8 cellular contexts compared by ENCODE assay signal in the genomic region with DNA sequence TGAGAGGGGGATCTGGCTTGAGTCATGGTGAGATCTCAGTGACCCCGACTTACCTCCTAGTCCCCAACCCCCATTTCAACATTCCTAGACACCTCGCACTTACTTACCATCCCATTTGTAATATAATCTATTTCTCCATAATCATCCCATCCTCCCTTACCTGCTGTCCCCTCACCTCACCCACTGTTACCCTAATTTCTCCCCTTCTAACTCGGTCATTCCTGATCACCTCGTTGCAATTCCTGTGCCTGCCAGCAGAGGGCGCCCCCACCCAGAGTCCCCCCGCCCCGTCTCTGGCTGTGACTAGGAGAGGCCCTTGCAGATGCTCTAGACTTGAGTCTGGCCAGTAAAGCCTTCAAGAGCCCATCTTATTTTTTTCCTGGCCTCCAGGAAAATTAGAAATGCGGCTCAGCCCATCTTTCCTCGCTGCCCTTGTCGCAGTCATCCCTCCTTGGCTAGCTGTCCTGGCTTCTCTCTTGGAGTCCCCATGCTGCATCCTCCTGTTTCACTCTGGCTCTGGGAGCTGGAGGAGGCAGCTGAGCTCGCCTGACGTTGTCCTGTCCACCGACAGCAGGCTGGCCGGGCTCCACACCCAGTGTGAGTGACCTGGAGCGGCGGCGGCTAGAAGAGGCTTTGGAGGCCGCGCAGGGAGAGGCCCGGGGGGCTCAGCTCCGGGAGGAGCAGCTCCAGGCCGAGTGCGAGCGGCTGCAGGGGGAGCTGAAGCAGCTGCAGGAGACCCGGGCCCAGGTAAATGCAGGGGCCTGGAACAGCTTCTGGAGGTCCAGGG. TPM values are rescaled to one million over a fixed set of nuclear protein-coding genes. Genes with fewer than 3 reads are reported as not detected.
DNase-seq lines count a peak whose midpoint lies in the region; ATAC-seq and TF ChIP-seq lines count a peak whose summit lies in the region.

No MANE protein-coding gene starts in this region.

- no peak overlapping the region for H2AFZ ChIP-seq in PC-9

- no peaks in the 10 kb centered on the region for H3K9me2 ChIP-seq in PC-9 (ENCODE audit: insufficient read depth)

- H3K4me3 ChIP-seq in BJ (ENCODE audit: low read depth, low read length) = no peak overlapping the region
- H3K4me3 ChIP-seq in HAP-1 = no peak overlapping the region
- no peak overlapping the region for H3K4me3 ChIP-seq in PC-9
- H3K4me3 ChIP-seq in fibroblast of pulmonary artery (replicated peaks; ENCODE audit: low read depth, low read length) = no peak overlapping the region

- H3K4me3 Mint-ChIP-seq in activated T-helper 1 cell treated with anti-CD3 and anti-CD28 coated beads, Interleukin-12 subunit alpha, Interleukin-12 subunit beta, Interleukin-2, Interleukin-4 antibody, amounts not matched to agents 30 ng/mL and 10 ng/mL and 1 ng/mL, durations not matched to agents 14 hours and 24 hours and 36 hours = no peak overlapping the region
- no peak overlapping the region for H3K4me3 Mint-ChIP-seq in type B pancreatic cell

- DNase-seq in BJ (ENCODE audit: low read depth) (no peak), HAP-1 (ENCODE audit: low spot score in 2 of 2) (peak; percentile 45 to 81), PC-9 (peak; percentile 42 to 61), fibroblast of pulmonary artery (ENCODE audit: low read depth) (peak; percentile 57), omental fat pad (ENCODE audit: low spot score) (peak; percentile 47), type B pancreatic cell (ENCODE audit: extremely low spot score, unreplicated experiment) (no peak)
- peak; percentile 64 for DNase-seq in activated T-helper 1 cell treated with anti-CD3 and anti-CD28 coated beads, Interleukin-12 subunit alpha, Interleukin-12 subunit beta, Interleukin-2, Interleukin-4 antibody, amounts not matched to agents 30 ng/mL and 10 ng/mL and 1 ng/mL, durations not matched to agents 14 hours and 24 hours and 36 hours (ENCODE audit: low spot score)

- no peak overlapping the region for H3K27ac ChIP-seq in PC-9

- peaks cover 6% of the 10 kb centered on the region for H3K4me1 ChIP-seq in HAP-1
- H3K4me1 ChIP-seq in PC-9 (replicated peaks; ENCODE audit: insufficient read depth) = no peaks in the 10 kb centered on the region

- H3K36me3 ChIP-seq in BJ (ENCODE audit: control insufficient read depth, insufficient read depth, low read length) (peaks cover 17% of the 10 kb centered on the region), HAP-1 (replicated peaks) (peaks cover 14% of the 10 kb centered on the region), PC-9 (ENCODE audit: low read depth) (no peaks in the 10 kb centered on the region)

- no peak overlapping the region for H3K4me2 ChIP-seq in PC-9

- intact Hi-C loops in PC-9 (cut with micrococcal nuclease; ENCODE audit: unreplicated experiment) = loop anchor here (1.0 to 2.0 kb wide), 2 partner anchors 44 to 91 kb away; no protein-coding TSS in a partner anchor
- intact Hi-C loops in activated T-helper 1 cell treated with anti-CD3 and anti-CD28 coated beads, Interleukin-12 subunit alpha, Interleukin-12 subunit beta, Interleukin-2, Interleukin-4 antibody, amounts not matched to agents 30 ng/mL and 10 ng/mL and 1 ng/mL, durations not matched to agents 14 hours and 24 hours and 36 hours (cut with micrococcal nuclease) = loop anchor here (1.0 to 5.0 kb wide), 7 partner anchors 22 to 103 kb away; a partner anchor contains a TSS

- TF ChIP-seq CTCF in BJ (IDR thresholded peaks at IDR 0.05; ENCODE audit: insufficient read depth, low read depth, low read length) = peak; percentile 97
- peak; percentile 100 for TF ChIP-seq CTCF in PC-9 (conservative IDR thresholded peaks at IDR 0.05)
- peak; percentile 83 for TF ChIP-seq CTCF in fibroblast of pulmonary artery (IDR thresholded peaks at IDR 0.05; ENCODE audit: low read length, missing control alignments)
- TF ChIP-seq CTCF in omental fat pad (IDR thresholded peaks at IDR 0.05) = peak in 1 of 3 donors; percentile 65
- peak; percentile 97 for TF ChIP-seq CTCF in type B pancreatic cell (conservative IDR thresholded peaks at IDR 0.05)

- H3F3A ChIP-seq in PC-9 (ENCODE audit: insufficient read depth, low read depth) = peaks cover 21% of the 10 kb centered on the region; the same call in 1 of the 2 replicates

- H3K9me3 ChIP-seq in HAP-1 = no peaks in the 10 kb centered on the region
- H3K9me3 ChIP-seq in PC-9 (ENCODE audit: insufficient read depth, low read depth) = no peaks in the 10 kb centered on the region

- H3K4me1 Mint-ChIP-seq in activated T-helper 1 cell treated with anti-CD3 and anti-CD28 coated beads, Interleukin-12 subunit alpha, Interleukin-12 subunit beta, Interleukin-2, Interleukin-4 antibody, amounts not matched to agents 30 ng/mL and 10 ng/mL and 1 ng/mL, durations not matched to agents 14 hours and 24 hours and 36 hours (ENCODE audit: low read depth) = peaks cover 68% of the 10 kb centered on the region
- peaks cover 4% of the 10 kb centered on the region for H3K4me1 Mint-ChIP-seq in type B pancreatic cell (ENCODE audit: unreplicated experiment)

- BruUV-seq in PC-9 (replicated peaks; lab: Mats Ljungman, UMichigan) = no TSS peak

- no peaks in the 10 kb centered on the region for H3K9me3 Mint-ChIP-seq in activated T-helper 1 cell treated with anti-CD3 and anti-CD28 coated beads, Interleukin-12 subunit alpha, Interleukin-12 subunit beta, Interleukin-2, Interleukin-4 antibody, amounts not matched to agents 30 ng/mL and 10 ng/mL and 1 ng/mL, durations not matched to agents 14 hours and 24 hours and 36 hours
- no peaks in the 10 kb centered on the region for H3K9me3 Mint-ChIP-seq in type B pancreatic cell

- no peak overlapping the region for H3K27ac Mint-ChIP-seq in activated T-helper 1 cell treated with anti-CD3 and anti-CD28 coated beads, Interleukin-12 subunit alpha, Interleukin-12 subunit beta, Interleukin-2, Interleukin-4 antibody, amounts not matched to agents 30 ng/mL and 10 ng/mL and 1 ng/mL, durations not matched to agents 14 hours and 24 hours and 36 hours
- peak overlapping the region; percentile 50 for H3K27ac Mint-ChIP-seq in type B pancreatic cell

- no peaks in the 10 kb centered on the region; the same call in 1 of the 2 replicates for H4K20me1 ChIP-seq in PC-9 (ENCODE audit: insufficient read depth)

- no peaks in the 10 kb centered on the region for H3K79me2 ChIP-seq in PC-9 (ENCODE audit: low read depth)

- POLR2A ChIA-PET in BJ (lab: Charles Lee) (no interaction called here), PC-9 (lab: Charles Lee; ENCODE audit: unreplicated experiment) (no interaction called here)

- in situ Hi-C loops in HAP-1 (cut with MboI; ENCODE audit: low sequenced_read_pairs) = no loop called here

- peaks cover 20% of the 10 kb centered on the region for H3K36me3 Mint-ChIP-seq in activated T-helper 1 cell treated with anti-CD3 and anti-CD28 coated beads, Interleukin-12 subunit alpha, Interleukin-12 subunit beta, Interleukin-2, Interleukin-4 antibody, amounts not matched to agents 30 ng/mL and 10 ng/mL and 1 ng/mL, durations not matched to agents 14 hours and 24 hours and 36 hours (ENCODE audit: low read depth)
- no peaks in the 10 kb centered on the region for H3K36me3 Mint-ChIP-seq in type B pancreatic cell

- CTCF ChIA-PET in BJ (lab: Yijun Ruan, JAX) = interaction anchor here (0.6 to 3.7 kb wide), 18 partner anchors 8 to 118 kb away, joined by 3 to 35 read pairs (median 5); no protein-coding TSS in a partner anchor
- CTCF ChIA-PET in PC-9 (lab: Charles Lee) = interaction anchor here (0.5 kb wide), 1 partner anchor 62 kb away, joined by 4 read pairs; no protein-coding TSS in a partner anchor

- H3K27me3 ChIP-seq in BJ (ENCODE audit: control insufficient read depth, insufficient read depth, low read length) (no peaks in the 10 kb centered on the region), HAP-1 (ENCODE audit: low read depth) (no peaks in the 10 kb centered on the region), PC-9 (ENCODE audit: insufficient read depth, low read depth) (no peaks in the 10 kb centered on the region)

- H3K27me3 Mint-ChIP-seq in activated T-helper 1 cell treated with anti-CD3 and anti-CD28 coated beads, Interleukin-12 subunit alpha, Interleukin-12 subunit beta, Interleukin-2, Interleukin-4 antibody, amounts not matched to agents 30 ng/mL and 10 ng/mL and 1 ng/mL, durations not matched to agents 14 hours and 24 hours and 36 hours (ENCODE audit: insufficient read depth) = no peaks in the 10 kb centered on the region
- H3K27me3 Mint-ChIP-seq in type B pancreatic cell = no peaks in the 10 kb centered on the region

- ATAC-seq in omental fat pad (ENCODE audit: low FRiP score) = no peak
- ATAC-seq in GM18511 (IDR thresholded peaks at IDR 0.05; ENCODE audit: unreplicated experiment) = no peak

RNA-seq across cellular contexts. Expression of a gene that starts 5.0 kb away (rescaled TPM):
- 4.7 and 7.3 TPM in 2 replicates for polyA plus RNA-seq in BJ (2011; rRNA removed)
- polyA minus RNA-seq in BJ (2011; rRNA and poly(A)+ RNA removed) = 3.2 and 4.4 TPM in 2 replicates
- total RNA-seq in PC-9 (2021) = 3.3 and 4.9 TPM in 2 replicates
- total RNA-seq in activated T-helper 1 cell treated with anti-CD3 and anti-CD28 coated beads, Interleukin-12 subunit alpha, Interleukin-12 subunit beta, Interleukin-2, Interleukin-4 antibody, amounts not matched to agents 30 ng/mL and 10 ng/mL and 1 ng/mL, durations not matched to agents 14 hours and 24 hours and 36 hours = 11.6 and 12.4 TPM in 2 replicates
- 10 to 100 TPM in 3 of 4 donors, 1 to 10 TPM in 1; 4.0 to 15.6 (median 10.5) TPM for total RNA-seq in omental fat pad
- total RNA-seq in type B pancreatic cell (ENCODE audit: low replicate concordance) = 10.5 and 19.7 TPM in 2 replicates

RNA-seq across cellular contexts. Expression of a gene that starts 34.1 kb away (rescaled TPM):
- not detected in 2 replicates for polyA plus RNA-seq in BJ (2011; rRNA removed)
- polyA minus RNA-seq in BJ (2011; rRNA and poly(A)+ RNA removed) = not detected in 2 replicates
- total RNA-seq in PC-9 (2021) (not detected in 2 replicates), omental fat pad (1 to 10 TPM in 3 of 4 donors, under 1 TPM in 1; 0.46 to 4.6 (median 2.0) TPM), type B pancreatic cell (ENCODE audit: low replicate concordance) (not detected in 2 replicates)
- total RNA-seq in activated T-helper 1 cell treated with anti-CD3 and anti-CD28 coated beads, Interleukin-12 subunit alpha, Interleukin-12 subunit beta, Interleukin-2, Interleukin-4 antibody, amounts not matched to agents 30 ng/mL and 10 ng/mL and 1 ng/mL, durations not matched to agents 14 hours and 24 hours and 36 hours = 89.8 and 90.8 TPM in 2 replicates

RNA-seq across cellular contexts. Expression of a gene that starts 49.2 kb away (rescaled TPM):
- 171 and 184 TPM in 2 replicates for polyA plus RNA-seq in BJ (2011; rRNA removed)
- polyA minus RNA-seq in BJ (2011; rRNA and poly(A)+ RNA removed) = 181 and 188 TPM in 2 replicates
- total RNA-seq in PC-9 (2021) = 305 and 306 TPM in 2 replicates
- total RNA-seq in activated T-helper 1 cell treated with anti-CD3 and anti-CD28 coated beads, Interleukin-12 subunit alpha, Interleukin-12 subunit beta, Interleukin-2, Interleukin-4 antibody, amounts not matched to agents 30 ng/mL and 10 ng/mL and 1 ng/mL, durations not matched to agents 14 hours and 24 hours and 36 hours = 718 and 719 TPM in 2 replicates
- 100 to 1,000 TPM; 193 to 335 (median 207) TPM for total RNA-seq in omental fat pad
- 300 and 372 TPM in 2 replicates for total RNA-seq in type B pancreatic cell (ENCODE audit: low replicate concordance)

Comparison
In these comparisons a context has a peak if more than half of its experiments do, and no peak if none do; other contexts are left out.
1. DNase-seq: peak in HAP-1 (2 of 2), PC-9 (2 of 2), activated T-helper 1 cell treated with anti-CD3 and anti-CD28 coated beads, Interleukin-12 subunit alpha, Interleukin-12 subunit beta, Interleukin-2, Interleukin-4 antibody, amounts not matched to agents 30 ng/mL and 10 ng/mL and 1 ng/mL, durations not matched to agents 14 hours and 24 hours and 36 hours (single experiment), fibroblast of pulmonary artery (single experiment) and omental fat pad (single experiment); none in BJ (single experiment) and type B pancreatic cell (single experiment).
2. RNA of a gene that starts 34.1 kb away (total RNA-seq): 89.8 to 90.8 TPM in activated T-helper 1 cell treated with anti-CD3 and anti-CD28 coated beads, Interleukin-12 subunit alpha, Interleukin-12 subunit beta, Interleukin-2, Interleukin-4 antibody, amounts not matched to agents 30 ng/mL and 10 ng/mL and 1 ng/mL, durations not matched to agents 14 hours and 24 hours and 36 hours; 0.46 to 4.6 TPM in omental fat pad, not detected in PC-9 and not detected in type B pancreatic cell; every median in the first group is over 10 times any median in the second.